9 cellular contexts compared by ENCODE assay signal in genomic region chr15:63481105-63481810, GRCh38. TPM values are rescaled to one million over a fixed set of nuclear protein-coding genes. Genes with fewer than 3 reads are reported as not detected.
DNase-seq lines count a peak whose midpoint lies in the region; ATAC-seq and TF ChIP-seq lines count a peak whose summit lies in the region.
"Had no signal": no experiment of that assay in that cellular context is flagged by ENCODE, and none has a peak within 500 bp of the region (broad histone marks: within the 10 kb centered on the region; RNA-seq: fewer than 3 reads in every experiment).

No MANE protein-coding gene starts in this region.

- no peaks in the 10 kb centered on the region for H3K36me3 Mint-ChIP-seq in activated naive CD4-positive, alpha-beta T cell treated with anti-CD3 and anti-CD28 coated beads, Interleukin-2, amount 50 U/mL, for 24 hours

- no peak overlapping the region for H3K56ac ChIP-seq in IMR-90 (ENCODE audit: extremely low read depth, insufficient read depth, low read length)

- TF ChIP-seq CTCF in IMR-90 (conservative IDR thresholded peaks at IDR 0.05; ENCODE audit: low read depth, low read length): no peak
- no peak for TF ChIP-seq CTCF in mucosa of descending colon (IDR thresholded peaks at IDR 0.05)

- H3K27me3 ChIP-seq in IMR-90 (ENCODE audit: control insufficient read depth, insufficient read depth, low read length): no peaks in the 10 kb centered on the region

- no peak overlapping the region for H3K4me3 ChIP-seq in IMR-90 (ENCODE audit: insufficient read depth, low read depth, low read length)
- no peak overlapping the region for H3K4me3 ChIP-seq in mucosa of descending colon

- peak overlapping the region; percentile 77; the same call in 1 of the 2 replicates for H3K14ac ChIP-seq in IMR-90 (replicated peaks; ENCODE audit: low read depth, low read length)

- POLR2A ChIA-PET in IMR-90 (lab: Charles Lee; ENCODE audit: unreplicated experiment): no interaction called here

- H3K4me2 ChIP-seq in IMR-90 (ENCODE audit: low read depth, low read length): no peak overlapping the region

- no peak for DNase-seq in activated CD4-positive, CD25-positive, alpha-beta regulatory T cell treated with anti-CD3 and anti-CD28 coated beads, Interleukin-2, amount 50 U/mL, for 72 hours
- DNase-seq in IMR-90 (peak; percentile 53), mucosa of descending colon (no peak), COR-L47 (lab: John Stamatoyannopoulos, UW) (no peak)
- DNase-seq: NCI-H1694 treated with DMSO at 0.1 percent for 48 hours had no signal

- no peak overlapping the region for H4K91ac ChIP-seq in IMR-90 (ENCODE audit: insufficient read depth, low read depth, low read length)

- peak overlapping the region; percentile 99 for H2AK5ac ChIP-seq in IMR-90 (ENCODE audit: low read depth, low read length)

- H3K4me1 Mint-ChIP-seq in activated naive CD4-positive, alpha-beta T cell treated with anti-CD3 and anti-CD28 coated beads, Interleukin-2, amount 50 U/mL, for 24 hours: peaks cover 91% of the 10 kb centered on the region

- no TSS peak for BruUV-seq in IMR-90 (replicated peaks; lab: Mats Ljungman, UMichigan)

- peak overlapping the region; percentile 90; the same call in 1 of the 2 replicates for H3K18ac ChIP-seq in IMR-90 (ENCODE audit: low read depth, low read length)

- H2AK9ac ChIP-seq in IMR-90 (replicated peaks; ENCODE audit: low read depth, low read length, poor library complexity): no peak overlapping the region

- CTCF ChIA-PET in IMR-90 (lab: Yijun Ruan, JAX): no interaction called here

- dilution Hi-C loops in IMR-90 (cut with HindIII; ENCODE audit: low sequenced_read_pairs, unreplicated experiment): no loop called here

- ATAC-seq in activated CD4-positive, CD25-positive, alpha-beta regulatory T cell treated with anti-CD3 and anti-CD28 coated beads, Interleukin-2, amount 50 U/mL, for 24 hours: peak; percentile 59 to 61
- no peak for ATAC-seq in IMR-90 (ENCODE audit: low read depth)
- ATAC-seq in mucosa of descending colon: peak; percentile 54
- no peak for ATAC-seq in GM19324 (IDR thresholded peaks at IDR 0.05; ENCODE audit: low FRiP score, unreplicated experiment)
- ATAC-seq in GM19467 (IDR thresholded peaks at IDR 0.05; ENCODE audit: unreplicated experiment): no peak

- no peak overlapping the region for H3K27ac ChIP-seq in IMR-90 (ENCODE audit: insufficient read depth, low read length)

- no peak overlapping the region for H3K9ac ChIP-seq in IMR-90 (ENCODE audit: low read depth, low read length)

- peaks cover 27% of the 10 kb centered on the region for H3K9me1 ChIP-seq in IMR-90 (ENCODE audit: insufficient read depth, low read length)

- no peak overlapping the region for H2BK5ac ChIP-seq in IMR-90 (ENCODE audit: low read depth, low read length, poor library complexity, severe bottlenecking)

- H3K36me3 ChIP-seq in IMR-90 (ENCODE audit: control insufficient read depth, insufficient read depth, low read length): no peaks in the 10 kb centered on the region
- no peaks in the 10 kb centered on the region for H3K36me3 ChIP-seq in mucosa of descending colon (ENCODE audit: low read depth)

- no peaks in the 10 kb centered on the region for H3K9me3 ChIP-seq in IMR-90 (ENCODE audit: control insufficient read depth, insufficient read depth, low read length)
- H3K9me3 ChIP-seq in mucosa of descending colon: no peaks in the 10 kb centered on the region

- in situ Hi-C loops in IMR-90 (cut with MboI; ENCODE audit: low sequenced_read_pairs): no loop called here

- H3K4me1 ChIP-seq in IMR-90 (ENCODE audit: control insufficient read depth, insufficient read depth, low read length): peaks cover 26% of the 10 kb centered on the region
- peaks cover 14% of the 10 kb centered on the region for H3K4me1 ChIP-seq in mucosa of descending colon (ENCODE audit: low read depth)

- no peak for TF ChIP-seq RAD21 in IMR-90 (IDR thresholded peaks at IDR 0.05; ENCODE audit: low read length)

- peak overlapping the region; percentile 97; the same call in 1 of the 2 replicates for H2BK20ac ChIP-seq in IMR-90 (ENCODE audit: low read depth, low read length)

- H4K8ac ChIP-seq in IMR-90 (ENCODE audit: low read depth in 2 of 2, low read length in 2 of 2): no peak overlapping the region; a peak in 1 of 4 replicates

- WGBS in IMR-90 (ENCODE audit: extremely low coverage in 2 of 2, insufficient read length in 1 of 2), 2 experiments: no CpG with 5 or more reads among the region's 3 CpGs

- H3K27me3 Mint-ChIP-seq in activated naive CD4-positive, alpha-beta T cell treated with anti-CD3 and anti-CD28 coated beads, Interleukin-2, amount 50 U/mL, for 24 hours: no peaks in the 10 kb centered on the region

- H2BK15ac ChIP-seq in IMR-90 (ENCODE audit: low read depth, low read length): peak overlapping the region; percentile 77; the same call in 1 of the 3 replicates

- no peak overlapping the region for H2AFZ ChIP-seq in IMR-90 (replicated peaks; ENCODE audit: low read length, poor library complexity)

- H3K9me3 Mint-ChIP-seq in activated naive CD4-positive, alpha-beta T cell treated with anti-CD3 and anti-CD28 coated beads, Interleukin-2, amount 50 U/mL, for 24 hours: no peaks in the 10 kb centered on the region

- peak overlapping the region; percentile 78 for H2BK120ac ChIP-seq in IMR-90 (ENCODE audit: low read depth, low read length)

- no peaks in the 10 kb centered on the region for H4K20me1 ChIP-seq in IMR-90 (ENCODE audit: insufficient read depth, low read length)

- peak overlapping the region; percentile 40; the same call in 1 of the 2 replicates for H3K23ac ChIP-seq in IMR-90 (ENCODE audit: low read depth, low read length)

- peak overlapping the region; percentile 100 for H3K27ac Mint-ChIP-seq in activated naive CD4-positive, alpha-beta T cell treated with anti-CD3 and anti-CD28 coated beads, Interleukin-2, amount 50 U/mL, for 24 hours

- intact Hi-C loops in IMR-90 (cut with micrococcal nuclease): no loop called here
- intact Hi-C loops in mucosa of descending colon (cut with DNase I, micrococcal nuclease): no loop called here

- no peak for TF ChIP-seq POLR2A in IMR-90 (IDR thresholded peaks at IDR 0.05; ENCODE audit: low read depth, low read length)

- H3K4me3 Mint-ChIP-seq in activated naive CD4-positive, alpha-beta T cell treated with anti-CD3 and anti-CD28 coated beads, Interleukin-2, amount 50 U/mL, for 24 hours: peak overlapping the region; percentile 36

- H4K5ac ChIP-seq in IMR-90 (ENCODE audit: low read depth, low read length): no peak overlapping the region

- H3K79me1 ChIP-seq in IMR-90 (ENCODE audit: low read depth in 1 of 2, low read length in 2 of 2): peaks cover 0 to 5% of the 10 kb centered on the region in 2 experiments; a peak in 1 of 4 replicates

- H3K4ac ChIP-seq in IMR-90 (ENCODE audit: low read depth, low read length): peak overlapping the region; percentile 80

TF ChIP-seq in IMR-90, 13 proteins besides CTCF, POLR2A, EP300 and RAD21:
- TF ChIP-seq RCOR1 (IDR thresholded peaks at IDR 0.05; ENCODE audit: insufficient replicate concordance, low read length) (no peak), BHLHE40 (IDR thresholded peaks at IDR 0.05; ENCODE audit: low read depth, low read length) (no peak), USF2 (IDR thresholded peaks at IDR 0.05; ENCODE audit: low read depth, low read length) (no peak), MXI1 (IDR thresholded peaks at IDR 0.05; ENCODE audit: borderline replicate concordance, low read depth, low read length) (no peak), CHD1 (IDR thresholded peaks at IDR 0.05; ENCODE audit: low read depth, low read length) (no peak), MAZ (IDR thresholded peaks at IDR 0.05; ENCODE audit: borderline replicate concordance, low read depth, low read length) (no peak), MAFK (IDR thresholded peaks at IDR 0.05; ENCODE audit: low read depth, low read length) (no peak), ELK1 (IDR thresholded peaks at IDR 0.05; ENCODE audit: borderline replicate concordance, low read depth, low read length) (no peak), FOS (IDR thresholded peaks at IDR 0.05; ENCODE audit: low read depth, low read length) (peak; percentile 72), NFE2L2 (IDR thresholded peaks at IDR 0.05; ENCODE audit: low read depth, low read length) (no peak), RFX5 (IDR thresholded peaks at IDR 0.05; ENCODE audit: low read depth, low read length) (no peak), CEBPB (IDR thresholded peaks at IDR 0.05; ENCODE audit: low read depth, low read length) (peak; percentile 29; the same call in 1 of the 2 replicates), SMC3 (IDR thresholded peaks at IDR 0.05; ENCODE audit: low read depth, low read length) (no peak)

RNA-seq across cellular contexts. Expression of gene USP3, which starts 23.1 kb away (rescaled TPM):
- total RNA-seq in IMR-90 (2012; rRNA removed) (46.7 and 52.3 TPM in 2 replicates), mucosa of descending colon (100 to 1,000 TPM in 1 of 3 donors, 10 to 100 TPM in 2; 65.6 to 101 (median 67.3) TPM)
- 13.7 and 17.3 TPM in 2 replicates for polyA plus RNA-seq in IMR-90 (2012; rRNA removed)
- polyA plus RNA-seq in IMR-90 (2012; cell fraction: cytosol; rRNA removed): 6.2 and 15.2 TPM in 2 replicates
- polyA plus RNA-seq in IMR-90 (2012; cell fraction: nucleus; rRNA removed; ENCODE audit: low replicate concordance): 23.8 and 84.1 TPM in 2 replicates

Comparison
In these comparisons a context has a peak if more than half of its experiments do, and no peak if none do; other contexts are left out.
1. ATAC-seq: peak in activated CD4-positive, CD25-positive, alpha-beta regulatory T cell treated with anti-CD3 and anti-CD28 coated beads, Interleukin-2, amount 50 U/mL, for 24 hours (2 of 2) and mucosa of descending colon (single experiment); none in IMR-90 (single experiment), GM19324 (single experiment) and GM19467 (single experiment).